In the genomic region with DNA sequence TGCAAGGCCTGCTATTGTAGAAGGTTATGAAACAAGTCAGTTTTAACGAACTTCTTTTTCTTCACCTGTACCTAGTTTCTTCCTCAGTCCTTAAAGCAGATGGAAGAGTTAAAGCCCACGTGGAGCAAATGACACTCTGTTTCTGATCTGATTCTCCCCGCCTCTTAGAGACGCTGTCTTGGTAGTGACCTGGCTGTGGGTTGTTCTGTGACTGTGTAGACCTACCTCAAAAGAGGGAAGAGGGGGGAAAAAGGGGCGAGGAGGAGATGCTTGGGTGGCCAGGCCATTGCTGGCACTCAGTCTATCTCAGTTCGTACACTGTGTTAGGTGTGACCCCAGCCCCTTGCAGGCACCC, we compare ENCODE assay signal across 8 cellular contexts. TPM values are rescaled to one million over a fixed set of nuclear protein-coding genes. Genes with fewer than 3 reads are reported as not detected.
DNase-seq lines count a peak whose midpoint lies in the region; ATAC-seq and TF ChIP-seq lines count a peak whose summit lies in the region.

No MANE protein-coding gene starts in this region.

- in situ Hi-C loops in astrocyte of the spinal cord (cut with HindIII; ENCODE audit: low sequenced_read_pairs): no loop called here

- ATAC-seq in heart left ventricle: no peak
- ATAC-seq in left ventricle myocardium superior: no peak
- ATAC-seq in memory B cell (ENCODE audit: low read depth): no peak

- TF ChIP-seq POLR2A in heart left ventricle (IDR thresholded peaks at IDR 0.05): no peak

- peak overlapping the region; percentile 44 for H3K4me3 Mint-ChIP-seq in memory B cell

- H3K4me1 Mint-ChIP-seq in memory B cell: peaks cover 8% of the 10 kb centered on the region

- 64 to 70% (median 69%) methylated on average over 6 of the region's 6 CpGs for WGBS in heart left ventricle, 4 donors
- 83% methylated on average over 6 of the region's 6 CpGs for WGBS in thymus

- TF ChIP-seq CTCF in heart left ventricle (IDR thresholded peaks at IDR 0.05) (no peak), astrocyte of the spinal cord (IDR thresholded peaks at IDR 0.05; ENCODE audit: low read depth, low read length) (no peak)

- no peaks in the 10 kb centered on the region for H3K9me3 Mint-ChIP-seq in memory B cell

- no peaks in the 10 kb centered on the region for H3K9me3 ChIP-seq in heart left ventricle
- no peaks in the 10 kb centered on the region for H3K9me3 ChIP-seq in thymus (ENCODE audit: control insufficient read depth)

- H3K4me1 ChIP-seq in heart left ventricle: peaks cover 0 to 15% (median 7%) of the 10 kb centered on the region in 12 donors
- H3K4me1 ChIP-seq in thymus (ENCODE audit: control insufficient read depth, insufficient read depth, low read length): peaks cover 2% of the 10 kb centered on the region

- no peaks in the 10 kb centered on the region for H3K36me3 ChIP-seq in heart left ventricle
- no peaks in the 10 kb centered on the region for H3K36me3 ChIP-seq in thymus (ENCODE audit: control insufficient read depth, insufficient read depth)

- no peak for DNase-seq in heart left ventricle
- no peak for DNase-seq in left ventricle myocardium superior
- DNase-seq in astrocyte of the spinal cord (ENCODE audit: low read depth, low spot score): no peak
- no peak for DNase-seq in memory B cell (ENCODE audit: low spot score in 2 of 2)
- no peak for DNase-seq in NCI-H446 (lab: John Stamatoyannopoulos, UW)
- no peak for DNase-seq in NCI-H524 treated with DMSO at 0.1 percent for 48 hours (lab: John Stamatoyannopoulos, UW)
- no peak for DNase-seq in NCI-H748 (lab: John Stamatoyannopoulos, UW; ENCODE audit: unreplicated experiment)

- H3K27me3 ChIP-seq in heart left ventricle: peaks cover 0 to 19% (median 5%) of the 10 kb centered on the region in 9 donors
- peaks cover 6% of the 10 kb centered on the region for H3K27me3 ChIP-seq in thymus (ENCODE audit: control insufficient read depth, insufficient read depth)

- H3K36me3 Mint-ChIP-seq in memory B cell: no peaks in the 10 kb centered on the region

- intact Hi-C loops in heart left ventricle (cut with DNase I): no loop called here
- intact Hi-C loops in left ventricle myocardium superior (cut with micrococcal nuclease): loop anchor here (10.0 kb wide), 1 partner anchor 49 kb away; no protein-coding TSS in a partner anchor

- H3K4me3 ChIP-seq in heart left ventricle: peak overlapping the region in 9 of 12 donors; percentile 32 to 51 (median 44)
- H3K4me3 ChIP-seq in astrocyte of the spinal cord (ENCODE audit: low read depth, low read length): peak overlapping the region; percentile 29
- peak overlapping the region; percentile 62 for H3K4me3 ChIP-seq in thymus (ENCODE audit: low read length)

- H3K27me3 Mint-ChIP-seq in memory B cell: peaks cover 12% of the 10 kb centered on the region

- H3K27ac ChIP-seq in heart left ventricle (peak overlapping the region in 1 of 12 donors; percentile 24), thymus (ENCODE audit: low read depth) (no peak overlapping the region)

- H3K27ac Mint-ChIP-seq in memory B cell: no peak overlapping the region

RNA-seq across cellular contexts. Expression of a gene that starts 0.6 kb away (rescaled TPM):
- total RNA-seq in heart left ventricle: 1 to 10 TPM in 1 of 9 donors, under 1 TPM in 8; 0.35 to 1.3 (median 0.67) TPM
- 1 to 10 TPM in 1 of 2 donors, under 1 TPM in 1; 0.40 to 1.1 TPM for polyA plus RNA-seq in heart left ventricle
- 0.72 TPM for total RNA-seq in left ventricle myocardium superior
- polyA plus RNA-seq in thymus: 2.1 TPM

RNA-seq across cellular contexts. Expression of a gene that starts 57.8 kb away (rescaled TPM):
- 1 to 10 TPM in 1 of 9 donors, under 1 TPM in 3, not detected in 5; 0.19 to 2.5 (median 0.58) TPM for total RNA-seq in heart left ventricle
- polyA plus RNA-seq in heart left ventricle: under 1 TPM in 1 of 2 donors, not detected in 1; 0.08 TPM
- total RNA-seq in left ventricle myocardium superior: not detected
- 1.9 TPM for polyA plus RNA-seq in thymus
